Comparison of ENCODE assay signal across 21 cellular contexts in genomic region chr20:35636095-35636494, GRCh38. TPM values are rescaled to one million over a fixed set of nuclear protein-coding genes. Genes with fewer than 3 reads are reported as not detected.
DNase-seq lines count a peak whose midpoint lies in the region; ATAC-seq and TF ChIP-seq lines count a peak whose summit lies in the region.
"Had no signal": no experiment of that assay in that cellular context is flagged by ENCODE, and none has a peak within 500 bp of the region (broad histone marks: within the 10 kb centered on the region; RNA-seq: fewer than 3 reads in every experiment).

No MANE protein-coding gene starts in this region.

- no peak overlapping the region for H4K8ac ChIP-seq in IMR-90 (ENCODE audit: low read depth in 2 of 2, low read length in 2 of 2)

- H3K36me3 ChIP-seq in IMR-90 (ENCODE audit: control insufficient read depth, insufficient read depth, low read length) (peaks cover 12% of the 10 kb centered on the region), heart left ventricle (peaks cover 0 to 17% (median 11%) of the 10 kb centered on the region in 9 donors)

- no peak overlapping the region for H2BK20ac ChIP-seq in IMR-90 (ENCODE audit: low read depth, low read length)

- no peak overlapping the region for H2BK15ac ChIP-seq in IMR-90 (ENCODE audit: low read depth, low read length)

- no peak overlapping the region for H2AK5ac ChIP-seq in IMR-90 (ENCODE audit: low read depth, low read length)

- H3K4me2 ChIP-seq in IMR-90 (ENCODE audit: low read depth, low read length) = no peak overlapping the region

- H3K4me1 Mint-ChIP-seq in progenitor cell of endocrine pancreas (ENCODE audit: low read depth) = peaks cover 13% of the 10 kb centered on the region

- BruUV-seq in IMR-90 (replicated peaks; lab: Mats Ljungman, UMichigan) = no TSS peak

- in situ Hi-C loops in IMR-90 (cut with MboI; ENCODE audit: low sequenced_read_pairs) = no loop called here

- H3K18ac ChIP-seq in IMR-90 (ENCODE audit: low read depth, low read length) = no peak overlapping the region

- dilution Hi-C loops in IMR-90 (cut with HindIII; ENCODE audit: low sequenced_read_pairs, unreplicated experiment) = no loop called here

- no peak overlapping the region for H4K91ac ChIP-seq in IMR-90 (ENCODE audit: insufficient read depth, low read depth, low read length)

- H3K79me1 ChIP-seq in IMR-90 (ENCODE audit: low read depth in 1 of 2, low read length in 2 of 2) = peaks cover 50 to 91% of the 10 kb centered on the region in 2 experiments

- H3K4me3 ChIP-seq in right cardiac atrium (ENCODE audit: low read length) (no peak overlapping the region), IMR-90 (ENCODE audit: insufficient read depth, low read depth, low read length) (no peak overlapping the region), heart left ventricle (no peak overlapping the region)
- H3K4me3 ChIP-seq: dorsolateral prefrontal cortex, SJSA1 had no signal

- H3K27me3 ChIP-seq in right cardiac atrium (ENCODE audit: control insufficient read depth, insufficient read depth) (no peaks in the 10 kb centered on the region), IMR-90 (ENCODE audit: control insufficient read depth, insufficient read depth, low read length) (no peaks in the 10 kb centered on the region), heart left ventricle (no peaks in the 10 kb centered on the region)
- H3K27me3 ChIP-seq: dorsolateral prefrontal cortex, neutrophil, SJSA1 had no signal

- no peak overlapping the region for H3K23ac ChIP-seq in IMR-90 (ENCODE audit: low read depth, low read length)

- peaks cover 3% of the 10 kb centered on the region for H3K36me3 Mint-ChIP-seq in progenitor cell of endocrine pancreas (ENCODE audit: insufficient read depth)

- H4K20me1 ChIP-seq in IMR-90 (ENCODE audit: insufficient read depth, low read length) = peaks cover 86% of the 10 kb centered on the region

- CTCF ChIA-PET in IMR-90 (lab: Yijun Ruan, JAX) (no interaction called here), RWPE1 (lab: Yijun Ruan, JAX) (interaction anchor here (0.6 to 1.2 kb wide), 2 partner anchors 16 to 20 kb away, joined by 4 to 5 read pairs; partner anchors contain the start of gene SPAG4)

- H2AFZ ChIP-seq in IMR-90 (replicated peaks; ENCODE audit: low read length, poor library complexity) = no peak overlapping the region

- POLR2A ChIA-PET in IMR-90 (lab: Charles Lee; ENCODE audit: unreplicated experiment) = no interaction called here
- POLR2A ChIA-PET in RWPE1 (lab: Yijun Ruan, JAX; ENCODE audit: low non-redundant PET) = no interaction called here

- TF ChIP-seq RAD21 in IMR-90 (IDR thresholded peaks at IDR 0.05; ENCODE audit: low read length) = no peak

- H3K4me1 ChIP-seq in right cardiac atrium (ENCODE audit: control insufficient read depth, insufficient read depth, low read length) (peaks cover 14% of the 10 kb centered on the region), IMR-90 (ENCODE audit: control insufficient read depth, insufficient read depth, low read length) (peaks cover 11% of the 10 kb centered on the region), heart left ventricle (peaks cover 0 to 43% (median 16%) of the 10 kb centered on the region in 12 donors)
- H3K4me1 ChIP-seq: SJSA1 had no signal

- no peak overlapping the region for H2BK120ac ChIP-seq in IMR-90 (ENCODE audit: low read depth, low read length)

- no peaks in the 10 kb centered on the region for H3K27me3 Mint-ChIP-seq in progenitor cell of endocrine pancreas

- no peak overlapping the region for H3K4me3 Mint-ChIP-seq in progenitor cell of endocrine pancreas (ENCODE audit: low read depth)

- H3K9me1 ChIP-seq in IMR-90 (ENCODE audit: insufficient read depth, low read length) = peaks cover 37% of the 10 kb centered on the region

- no peak overlapping the region for H3K14ac ChIP-seq in IMR-90 (replicated peaks; ENCODE audit: low read depth, low read length)

- no peaks in the 10 kb centered on the region for H3K9me3 ChIP-seq in right cardiac atrium (ENCODE audit: control insufficient read depth, low read length)
- H3K9me3 ChIP-seq in IMR-90 (ENCODE audit: control insufficient read depth, insufficient read depth, low read length) = no peaks in the 10 kb centered on the region
- no peaks in the 10 kb centered on the region for H3K9me3 ChIP-seq in heart left ventricle
- H3K9me3 ChIP-seq: neutrophil, SJSA1 had no signal

- no peak for DNase-seq in Right ventricle myocardium superior
- no peak for DNase-seq in right cardiac atrium
- no peak for DNase-seq in IMR-90
- no peak for DNase-seq in heart left ventricle
- no peak for DNase-seq in progenitor cell of endocrine pancreas (ENCODE audit: low spot score, unreplicated experiment)
- no peak for DNase-seq in RWPE1 (ENCODE audit: low spot score)
- DNase-seq in cerebellar cortex (ENCODE audit: low spot score) = no peak
- DNase-seq: activated CD4-positive, alpha-beta T cell treated with anti-CD3 and anti-CD28 coated beads, Interleukin-2, amount 50 U/mL, for 1 hour; activated CD8-positive, alpha-beta memory T cell treated with anti-CD3 and anti-CD28 coated beads, Interleukin-2, amount 50 U/mL, for 4 hours; activated gamma-delta T cell; caudate nucleus; dorsolateral prefrontal cortex; foreskin fibroblast; Kasumi-1; NCI-H1092; NCI-H2029 treated with DMSO at 0.1 percent for 48 hours; stimulated activated CD4-positive, alpha-beta T cell treated with anti-CD3 and anti-CD28 coated beads, Interleukin-4, amount 100 ng/mL, for 24 hours; stimulated activated naive CD8-positive, alpha-beta T cell treated with anti-CD3 and anti-CD28 coated beads, Interleukin-15, Interleukin-2, amounts not matched to agents 100 U/mL and 50 U/mL, for 24 hours had no signal

- H3K9me3 Mint-ChIP-seq in progenitor cell of endocrine pancreas (ENCODE audit: low read depth) = no peaks in the 10 kb centered on the region

- TF ChIP-seq POLR2A in IMR-90 (IDR thresholded peaks at IDR 0.05; ENCODE audit: low read depth, low read length) (no peak), heart left ventricle (IDR thresholded peaks at IDR 0.05) (no peak)

- no peak overlapping the region for H3K27ac ChIP-seq in right cardiac atrium (ENCODE audit: low read length)
- H3K27ac ChIP-seq in IMR-90 (ENCODE audit: insufficient read depth, low read length) = no peak overlapping the region
- no peak overlapping the region for H3K27ac ChIP-seq in heart left ventricle
- no peak overlapping the region for H3K27ac ChIP-seq in RWPE1
- H3K27ac ChIP-seq: dorsolateral prefrontal cortex, neutrophil, SJSA1 had no signal

- H3K56ac ChIP-seq in IMR-90 (ENCODE audit: extremely low read depth, insufficient read depth, low read length) = no peak overlapping the region

- H2BK5ac ChIP-seq in IMR-90 (ENCODE audit: low read depth, low read length, poor library complexity, severe bottlenecking) = no peak overlapping the region

- H3K9ac ChIP-seq in IMR-90 (ENCODE audit: low read depth, low read length) = no peak overlapping the region

- no peak overlapping the region for H3K4ac ChIP-seq in IMR-90 (ENCODE audit: low read depth, low read length)

- intact Hi-C loops in Right ventricle myocardium superior (cut with DNase I) = no loop called here
- intact Hi-C loops in right cardiac atrium (cut with DNase I) = no loop called here
- intact Hi-C loops in IMR-90 (cut with micrococcal nuclease) = no loop called here
- intact Hi-C loops in heart left ventricle (cut with DNase I) = no loop called here

- H4K5ac ChIP-seq in IMR-90 (ENCODE audit: low read depth, low read length) = no peak overlapping the region

- no peak overlapping the region for H2AK9ac ChIP-seq in IMR-90 (replicated peaks; ENCODE audit: low read depth, low read length, poor library complexity)

- peak overlapping the region; percentile 51 for H3K27ac Mint-ChIP-seq in progenitor cell of endocrine pancreas

- ATAC-seq in Right ventricle myocardium superior (ENCODE audit: poor library complexity) = peak; percentile 45
- no peak for ATAC-seq in right cardiac atrium
- ATAC-seq in IMR-90 (ENCODE audit: low read depth) = peak; percentile 24
- ATAC-seq in heart left ventricle = peak; percentile 11 to 38 (median 24)
- ATAC-seq in GM19351 (IDR thresholded peaks at IDR 0.05; ENCODE audit: unreplicated experiment) = no peak
- ATAC-seq: stimulated activated naive CD8-positive, alpha-beta T cell treated with anti-CD3 and anti-CD28 coated beads, Interleukin-15, Interleukin-2, amounts not matched to agents 100 U/mL and 50 U/mL, for 24 hours had no signal

- TF ChIP-seq CTCF in IMR-90 (conservative IDR thresholded peaks at IDR 0.05; ENCODE audit: low read depth, low read length) (no peak), heart left ventricle (IDR thresholded peaks at IDR 0.05) (no peak), progenitor cell of endocrine pancreas (IDR thresholded peaks at IDR 0.05; ENCODE audit: unreplicated experiment) (no peak), RWPE1 (conservative IDR thresholded peaks at IDR 0.05; ENCODE audit: low read depth) (no peak)

- 55% methylated on average over 2 of the region's 2 CpGs for WGBS in right cardiac atrium
- WGBS in IMR-90 (ENCODE audit: extremely low coverage in 2 of 2, insufficient read length in 1 of 2), 2 experiments = 60% methylated on average over 1 of the region's 2 CpGs; no CpG with 5 or more reads in 1 of the 2 experiments
- WGBS in heart left ventricle, 4 donors = 56 to 63% (median 61%) methylated on average over 2 of the region's 2 CpGs

RNA-seq across cellular contexts. Expression of gene SPAG4, which starts 20.5 kb away (rescaled TPM):
- 2.3 TPM for total RNA-seq in Right ventricle myocardium superior
- 1 to 10 TPM; 3.7 to 5.0 (median 4.4) TPM for total RNA-seq in right cardiac atrium
- 6.7 TPM for polyA plus RNA-seq in right cardiac atrium
- total RNA-seq in IMR-90 (2012; rRNA removed) = 1.8 and 1.9 TPM in 2 replicates
- polyA plus RNA-seq in IMR-90 (2012; rRNA removed) = 5.5 and 5.8 TPM in 2 replicates
- polyA plus RNA-seq in IMR-90 (2012; cell fraction: cytosol; rRNA removed) = 4.8 and 7.3 TPM in 2 replicates
- 17.5 and 19.5 TPM in 2 replicates for polyA plus RNA-seq in IMR-90 (2012; cell fraction: nucleus; rRNA removed; ENCODE audit: low replicate concordance)
- total RNA-seq in heart left ventricle = 1 to 10 TPM; 1.1 to 6.8 (median 4.5) TPM
- 1 to 10 TPM; 4.3 to 6.9 TPM for polyA plus RNA-seq in heart left ventricle
- total RNA-seq in progenitor cell of endocrine pancreas = 1.1 and 2.5 TPM in 2 replicates

RNA-seq across cellular contexts. Expression of gene CPNE1, which starts 28.6 kb away (rescaled TPM):
- 60.6 TPM for total RNA-seq in Right ventricle myocardium superior
- 10 to 100 TPM; 67.5 to 82.7 (median 77.9) TPM for total RNA-seq in right cardiac atrium
- polyA plus RNA-seq in right cardiac atrium = 63.2 TPM
- 141 and 163 TPM in 2 replicates for total RNA-seq in IMR-90 (2012; rRNA removed)
- polyA plus RNA-seq in IMR-90 (2012; rRNA removed) = 165 and 189 TPM in 2 replicates
- 158 and 268 TPM in 2 replicates for polyA plus RNA-seq in IMR-90 (2012; cell fraction: cytosol; rRNA removed)
- 564 and 652 TPM in 2 replicates for polyA plus RNA-seq in IMR-90 (2012; cell fraction: nucleus; rRNA removed; ENCODE audit: low replicate concordance)
- total RNA-seq in heart left ventricle = 10 to 100 TPM; 25.7 to 75.6 (median 56.1) TPM
- 10 to 100 TPM; 37.8 to 55.4 TPM for polyA plus RNA-seq in heart left ventricle
- total RNA-seq in progenitor cell of endocrine pancreas = 293 and 298 TPM in 2 replicates

RNA-seq across cellular contexts. Expression of gene RBM12, which starts 28.6 kb away (rescaled TPM):
- total RNA-seq in Right ventricle myocardium superior (45.3 TPM), right cardiac atrium (10 to 100 TPM; 46.1 to 59.1 (median 53.6) TPM), IMR-90 (2012; rRNA removed) (65.8 and 69.4 TPM in 2 replicates), heart left ventricle (10 to 100 TPM; 15.8 to 61.7 (median 44.4) TPM), progenitor cell of endocrine pancreas (157 and 161 TPM in 2 replicates)
- polyA plus RNA-seq in right cardiac atrium (8.7 TPM), IMR-90 (2012; rRNA removed) (44.7 and 51.2 TPM in 2 replicates), heart left ventricle (10 to 100 TPM in 1 of 2 donors, 1 to 10 TPM in 1; 7.4 to 26.4 TPM)
- 10.9 and 21.0 TPM in 2 replicates for polyA plus RNA-seq in IMR-90 (2012; cell fraction: cytosol; rRNA removed)
- polyA plus RNA-seq in IMR-90 (2012; cell fraction: nucleus; rRNA removed; ENCODE audit: low replicate concordance) = 47.0 and 117 TPM in 2 replicates

Comparison
In these comparisons a context has a peak if more than half of its experiments do, and no peak if none do; other contexts are left out.
1. ATAC-seq: peak in Right ventricle myocardium superior (single experiment), IMR-90 (single experiment) and heart left ventricle (4 of 4); none in right cardiac atrium (0 of 2) and GM19351 (single experiment).